Comparison of ENCODE assay signal across 1 cellular context in the genomic region with DNA sequence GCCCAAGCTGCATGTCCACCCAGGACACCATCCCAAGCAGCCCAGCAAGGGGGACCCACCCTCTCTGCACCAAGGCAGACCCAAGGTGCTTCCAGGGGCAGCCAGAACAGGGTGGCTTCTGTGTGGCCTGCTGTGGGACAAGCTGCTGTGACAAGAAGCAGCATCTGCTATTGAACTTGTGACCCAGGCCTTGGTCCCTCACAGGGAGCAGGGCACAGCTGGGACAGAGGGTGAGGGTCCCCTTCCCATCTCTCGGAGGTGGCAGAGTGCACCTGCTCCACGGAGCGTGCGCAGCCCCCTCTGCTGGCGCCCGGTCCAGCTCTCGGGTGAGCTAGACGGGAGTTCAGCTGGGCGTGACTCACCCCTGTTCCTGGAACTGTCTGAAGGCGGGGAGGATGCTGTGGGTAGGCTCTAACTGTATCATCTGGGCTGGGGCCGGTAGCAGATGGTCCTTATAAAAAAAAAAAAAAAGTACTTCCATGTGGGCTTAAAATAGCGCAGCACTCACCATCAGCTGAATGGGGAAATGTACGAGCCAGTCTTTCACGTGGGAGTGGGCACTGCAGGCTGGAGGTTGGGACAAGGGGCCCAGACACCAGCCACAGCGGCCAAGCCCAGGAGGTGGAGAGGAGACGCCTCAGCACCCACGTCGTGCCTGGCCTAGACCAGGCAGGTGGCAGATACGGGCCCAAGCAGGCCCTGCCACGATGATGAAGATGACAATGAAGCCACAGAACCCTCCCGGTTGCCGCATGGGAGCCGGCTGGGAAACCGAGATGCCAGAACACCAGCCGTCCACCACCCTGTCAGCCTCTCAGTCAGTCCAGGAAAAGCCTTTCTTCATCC.
TF ChIP-seq lines count a peak whose summit lies in the region.

No MANE protein-coding gene starts in this region.

TF ChIP-seq in GM12878, 131 proteins besides CTCF, POLR2A, EP300 and RAD21 (continued from another document and continues in another):
- TF ChIP-seq, protein P1, sequence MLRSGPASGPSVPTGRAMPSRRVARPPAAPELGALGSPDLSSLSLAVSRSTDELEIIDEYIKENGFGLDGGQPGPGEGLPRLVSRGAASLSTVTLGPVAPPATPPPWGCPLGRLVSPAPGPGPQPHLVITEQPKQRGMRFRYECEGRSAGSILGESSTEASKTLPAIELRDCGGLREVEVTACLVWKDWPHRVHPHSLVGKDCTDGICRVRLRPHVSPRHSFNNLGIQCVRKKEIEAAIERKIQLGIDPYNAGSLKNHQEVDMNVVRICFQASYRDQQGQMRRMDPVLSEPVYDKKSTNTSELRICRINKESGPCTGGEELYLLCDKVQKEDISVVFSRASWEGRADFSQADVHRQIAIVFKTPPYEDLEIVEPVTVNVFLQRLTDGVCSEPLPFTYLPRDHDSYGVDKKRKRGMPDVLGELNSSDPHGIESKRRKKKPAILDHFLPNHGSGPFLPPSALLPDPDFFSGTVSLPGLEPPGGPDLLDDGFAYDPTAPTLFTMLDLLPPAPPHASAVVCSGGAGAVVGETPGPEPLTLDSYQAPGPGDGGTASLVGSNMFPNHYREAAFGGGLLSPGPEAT (IDR thresholded peaks at IDR 0.05; ENCODE audit: low read depth): peak; percentile 62; the same call in 1 of the 2 replicates
- no peak; the same call in 1 of the 2 replicates for TF ChIP-seq PML (IDR thresholded peaks at IDR 0.05; ENCODE audit: low read length)
- TF ChIP-seq, protein P2, sequence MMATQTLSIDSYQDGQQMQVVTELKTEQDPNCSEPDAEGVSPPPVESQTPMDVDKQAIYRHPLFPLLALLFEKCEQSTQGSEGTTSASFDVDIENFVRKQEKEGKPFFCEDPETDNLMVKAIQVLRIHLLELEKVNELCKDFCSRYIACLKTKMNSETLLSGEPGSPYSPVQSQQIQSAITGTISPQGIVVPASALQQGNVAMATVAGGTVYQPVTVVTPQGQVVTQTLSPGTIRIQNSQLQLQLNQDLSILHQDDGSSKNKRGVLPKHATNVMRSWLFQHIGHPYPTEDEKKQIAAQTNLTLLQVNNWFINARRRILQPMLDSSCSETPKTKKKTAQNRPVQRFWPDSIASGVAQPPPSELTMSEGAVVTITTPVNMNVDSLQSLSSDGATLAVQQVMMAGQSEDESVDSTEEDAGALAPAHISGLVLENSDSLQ (IDR thresholded peaks at IDR 0.05): no peak
- TF ChIP-seq WRNIP1 (IDR thresholded peaks at IDR 0.05; ENCODE audit: borderline replicate concordance, low read depth, low read length): no peak
- no peak for TF ChIP-seq SMAD5 (IDR thresholded peaks at IDR 0.05; ENCODE audit: low read depth)
- TF ChIP-seq ZSCAN29 (IDR thresholded peaks at IDR 0.05): no peak
- TF ChIP-seq, protein P3, sequence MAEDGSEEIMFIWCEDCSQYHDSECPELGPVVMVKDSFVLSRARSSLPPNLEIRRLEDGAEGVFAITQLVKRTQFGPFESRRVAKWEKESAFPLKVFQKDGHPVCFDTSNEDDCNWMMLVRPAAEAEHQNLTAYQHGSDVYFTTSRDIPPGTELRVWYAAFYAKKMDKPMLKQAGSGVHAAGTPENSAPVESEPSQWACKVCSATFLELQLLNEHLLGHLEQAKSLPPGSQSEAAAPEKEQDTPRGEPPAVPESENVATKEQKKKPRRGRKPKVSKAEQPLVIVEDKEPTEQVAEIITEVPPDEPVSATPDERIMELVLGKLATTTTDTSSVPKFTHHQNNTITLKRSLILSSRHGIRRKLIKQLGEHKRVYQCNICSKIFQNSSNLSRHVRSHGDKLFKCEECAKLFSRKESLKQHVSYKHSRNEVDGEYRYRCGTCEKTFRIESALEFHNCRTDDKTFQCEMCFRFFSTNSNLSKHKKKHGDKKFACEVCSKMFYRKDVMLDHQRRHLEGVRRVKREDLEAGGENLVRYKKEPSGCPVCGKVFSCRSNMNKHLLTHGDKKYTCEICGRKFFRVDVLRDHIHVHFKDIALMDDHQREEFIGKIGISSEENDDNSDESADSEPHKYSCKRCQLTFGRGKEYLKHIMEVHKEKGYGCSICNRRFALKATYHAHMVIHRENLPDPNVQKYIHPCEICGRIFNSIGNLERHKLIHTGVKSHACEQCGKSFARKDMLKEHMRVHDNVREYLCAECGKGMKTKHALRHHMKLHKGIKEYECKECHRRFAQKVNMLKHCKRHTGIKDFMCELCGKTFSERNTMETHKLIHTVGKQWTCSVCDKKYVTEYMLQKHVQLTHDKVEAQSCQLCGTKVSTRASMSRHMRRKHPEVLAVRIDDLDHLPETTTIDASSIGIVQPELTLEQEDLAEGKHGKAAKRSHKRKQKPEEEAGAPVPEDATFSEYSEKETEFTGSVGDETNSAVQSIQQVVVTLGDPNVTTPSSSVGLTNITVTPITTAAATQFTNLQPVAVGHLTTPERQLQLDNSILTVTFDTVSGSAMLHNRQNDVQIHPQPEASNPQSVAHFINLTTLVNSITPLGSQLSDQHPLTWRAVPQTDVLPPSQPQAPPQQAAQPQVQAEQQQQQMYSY (CRISPR knock-in tag; IDR thresholded peaks at IDR 0.05): no peak
- TF ChIP-seq, protein P4, sequence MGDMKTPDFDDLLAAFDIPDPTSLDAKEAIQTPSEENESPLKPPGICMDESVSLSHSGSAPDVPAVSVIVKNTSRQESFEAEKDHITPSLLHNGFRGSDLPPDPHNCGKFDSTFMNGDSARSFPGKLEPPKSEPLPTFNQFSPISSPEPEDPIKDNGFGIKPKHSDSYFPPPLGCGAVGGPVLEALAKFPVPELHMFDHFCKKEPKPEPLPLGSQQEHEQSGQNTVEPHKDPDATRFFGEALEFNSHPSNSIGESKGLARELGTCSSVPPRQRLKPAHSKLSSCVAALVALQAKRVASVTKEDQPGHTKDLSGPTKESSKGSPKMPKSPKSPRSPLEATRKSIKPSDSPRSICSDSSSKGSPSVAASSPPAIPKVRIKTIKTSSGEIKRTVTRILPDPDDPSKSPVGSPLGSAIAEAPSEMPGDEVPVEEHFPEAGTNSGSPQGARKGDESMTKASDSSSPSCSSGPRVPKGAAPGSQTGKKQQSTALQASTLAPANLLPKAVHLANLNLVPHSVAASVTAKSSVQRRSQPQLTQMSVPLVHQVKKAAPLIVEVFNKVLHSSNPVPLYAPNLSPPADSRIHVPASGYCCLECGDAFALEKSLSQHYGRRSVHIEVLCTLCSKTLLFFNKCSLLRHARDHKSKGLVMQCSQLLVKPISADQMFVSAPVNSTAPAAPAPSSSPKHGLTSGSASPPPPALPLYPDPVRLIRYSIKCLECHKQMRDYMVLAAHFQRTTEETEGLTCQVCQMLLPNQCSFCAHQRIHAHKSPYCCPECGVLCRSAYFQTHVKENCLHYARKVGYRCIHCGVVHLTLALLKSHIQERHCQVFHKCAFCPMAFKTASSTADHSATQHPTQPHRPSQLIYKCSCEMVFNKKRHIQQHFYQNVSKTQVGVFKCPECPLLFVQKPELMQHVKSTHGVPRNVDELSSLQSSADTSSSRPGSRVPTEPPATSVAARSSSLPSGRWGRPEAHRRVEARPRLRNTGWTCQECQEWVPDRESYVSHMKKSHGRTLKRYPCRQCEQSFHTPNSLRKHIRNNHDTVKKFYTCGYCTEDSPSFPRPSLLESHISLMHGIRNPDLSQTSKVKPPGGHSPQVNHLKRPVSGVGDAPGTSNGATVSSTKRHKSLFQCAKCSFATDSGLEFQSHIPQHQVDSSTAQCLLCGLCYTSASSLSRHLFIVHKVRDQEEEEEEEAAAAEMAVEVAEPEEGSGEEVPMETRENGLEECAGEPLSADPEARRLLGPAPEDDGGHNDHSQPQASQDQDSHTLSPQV (IDR thresholded peaks at IDR 0.05): peak; percentile 74; the same call in 1 of the 2 replicates
- TF ChIP-seq CEBPB (IDR thresholded peaks at IDR 0.05; ENCODE audit: borderline replicate concordance in 1 of 2, low read depth in 2 of 2, low read length in 2 of 2): no peak
- no peak for TF ChIP-seq ZNF24 (IDR thresholded peaks at IDR 0.05)
- TF ChIP-seq JUND (IDR thresholded peaks at IDR 0.05; ENCODE audit: low read depth, low read length): peak; percentile 66; the same call in 1 of the 2 replicates
- TF ChIP-seq CBX5 (IDR thresholded peaks at IDR 0.05; ENCODE audit: low read depth): 0 out of 2 replicates have a peak, but pooled peaks have one; percentile 22
- 0 out of 2 replicates have a peak, but pooled peaks have one; percentile 21 for TF ChIP-seq DPF2 (IDR thresholded peaks at IDR 0.05)
- TF ChIP-seq, protein P5, sequence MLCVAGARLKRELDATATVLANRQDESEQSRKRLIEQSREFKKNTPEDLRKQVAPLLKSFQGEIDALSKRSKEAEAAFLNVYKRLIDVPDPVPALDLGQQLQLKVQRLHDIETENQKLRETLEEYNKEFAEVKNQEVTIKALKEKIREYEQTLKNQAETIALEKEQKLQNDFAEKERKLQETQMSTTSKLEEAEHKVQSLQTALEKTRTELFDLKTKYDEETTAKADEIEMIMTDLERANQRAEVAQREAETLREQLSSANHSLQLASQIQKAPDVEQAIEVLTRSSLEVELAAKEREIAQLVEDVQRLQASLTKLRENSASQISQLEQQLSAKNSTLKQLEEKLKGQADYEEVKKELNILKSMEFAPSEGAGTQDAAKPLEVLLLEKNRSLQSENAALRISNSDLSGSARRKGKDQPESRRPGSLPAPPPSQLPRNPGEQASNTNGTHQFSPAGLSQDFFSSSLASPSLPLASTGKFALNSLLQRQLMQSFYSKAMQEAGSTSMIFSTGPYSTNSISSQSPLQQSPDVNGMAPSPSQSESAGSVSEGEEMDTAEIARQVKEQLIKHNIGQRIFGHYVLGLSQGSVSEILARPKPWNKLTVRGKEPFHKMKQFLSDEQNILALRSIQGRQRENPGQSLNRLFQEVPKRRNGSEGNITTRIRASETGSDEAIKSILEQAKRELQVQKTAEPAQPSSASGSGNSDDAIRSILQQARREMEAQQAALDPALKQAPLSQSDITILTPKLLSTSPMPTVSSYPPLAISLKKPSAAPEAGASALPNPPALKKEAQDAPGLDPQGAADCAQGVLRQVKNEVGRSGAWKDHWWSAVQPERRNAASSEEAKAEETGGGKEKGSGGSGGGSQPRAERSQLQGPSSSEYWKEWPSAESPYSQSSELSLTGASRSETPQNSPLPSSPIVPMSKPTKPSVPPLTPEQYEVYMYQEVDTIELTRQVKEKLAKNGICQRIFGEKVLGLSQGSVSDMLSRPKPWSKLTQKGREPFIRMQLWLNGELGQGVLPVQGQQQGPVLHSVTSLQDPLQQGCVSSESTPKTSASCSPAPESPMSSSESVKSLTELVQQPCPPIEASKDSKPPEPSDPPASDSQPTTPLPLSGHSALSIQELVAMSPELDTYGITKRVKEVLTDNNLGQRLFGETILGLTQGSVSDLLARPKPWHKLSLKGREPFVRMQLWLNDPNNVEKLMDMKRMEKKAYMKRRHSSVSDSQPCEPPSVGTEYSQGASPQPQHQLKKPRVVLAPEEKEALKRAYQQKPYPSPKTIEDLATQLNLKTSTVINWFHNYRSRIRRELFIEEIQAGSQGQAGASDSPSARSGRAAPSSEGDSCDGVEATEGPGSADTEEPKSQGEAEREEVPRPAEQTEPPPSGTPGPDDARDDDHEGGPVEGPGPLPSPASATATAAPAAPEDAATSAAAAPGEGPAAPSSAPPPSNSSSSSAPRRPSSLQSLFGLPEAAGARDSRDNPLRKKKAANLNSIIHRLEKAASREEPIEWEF (IDR thresholded peaks at IDR 0.05; ENCODE audit: insufficient replicate concordance, low read depth, low read length): no peak
- TF ChIP-seq POLR2AphosphoS2 (IDR thresholded peaks at IDR 0.05; ENCODE audit: low read depth, low read length): no peak
- TF ChIP-seq ZZZ3 (IDR thresholded peaks at IDR 0.05; ENCODE audit: control insufficient read depth, insufficient read length, low read depth): no peak
- TF ChIP-seq CHD1 (IDR thresholded peaks at IDR 0.05; ENCODE audit: low read depth, low read length): no peak
- no peak for TF ChIP-seq TAF1 (IDR thresholded peaks at IDR 0.05; ENCODE audit: borderline replicate concordance, low read depth, low read length)
- no peak for TF ChIP-seq SRF (IDR thresholded peaks at IDR 0.05; ENCODE audit: low read depth in 2 of 2, low read length in 2 of 2)
- no peak for TF ChIP-seq NR2C1 (IDR thresholded peaks at IDR 0.05)
- TF ChIP-seq NFYA (IDR thresholded peaks at IDR 0.05; ENCODE audit: borderline replicate concordance, low read depth, low read length): no peak
- peak; percentile 60 for TF ChIP-seq RUNX3 (IDR thresholded peaks at IDR 0.05; ENCODE audit: low read length)
- TF ChIP-seq NRF1 (conservative IDR thresholded peaks at IDR 0.05; ENCODE audit: low read depth, low read length): no peak
- TF ChIP-seq, protein P6, sequence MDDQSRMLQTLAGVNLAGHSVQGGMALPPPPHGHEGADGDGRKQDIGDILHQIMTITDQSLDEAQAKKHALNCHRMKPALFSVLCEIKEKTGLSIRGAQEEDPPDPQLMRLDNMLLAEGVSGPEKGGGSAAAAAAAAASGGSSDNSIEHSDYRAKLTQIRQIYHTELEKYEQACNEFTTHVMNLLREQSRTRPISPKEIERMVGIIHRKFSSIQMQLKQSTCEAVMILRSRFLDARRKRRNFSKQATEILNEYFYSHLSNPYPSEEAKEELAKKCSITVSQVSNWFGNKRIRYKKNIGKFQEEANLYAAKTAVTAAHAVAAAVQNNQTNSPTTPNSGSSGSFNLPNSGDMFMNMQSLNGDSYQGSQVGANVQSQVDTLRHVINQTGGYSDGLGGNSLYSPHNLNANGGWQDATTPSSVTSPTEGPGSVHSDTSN (IDR thresholded peaks at IDR 0.05; ENCODE audit: insufficient replicate concordance, low read depth, low read length): no peak
- no peak for TF ChIP-seq BCL11A (IDR thresholded peaks at IDR 0.05; ENCODE audit: low read depth, low read length)
- TF ChIP-seq, protein P7, sequence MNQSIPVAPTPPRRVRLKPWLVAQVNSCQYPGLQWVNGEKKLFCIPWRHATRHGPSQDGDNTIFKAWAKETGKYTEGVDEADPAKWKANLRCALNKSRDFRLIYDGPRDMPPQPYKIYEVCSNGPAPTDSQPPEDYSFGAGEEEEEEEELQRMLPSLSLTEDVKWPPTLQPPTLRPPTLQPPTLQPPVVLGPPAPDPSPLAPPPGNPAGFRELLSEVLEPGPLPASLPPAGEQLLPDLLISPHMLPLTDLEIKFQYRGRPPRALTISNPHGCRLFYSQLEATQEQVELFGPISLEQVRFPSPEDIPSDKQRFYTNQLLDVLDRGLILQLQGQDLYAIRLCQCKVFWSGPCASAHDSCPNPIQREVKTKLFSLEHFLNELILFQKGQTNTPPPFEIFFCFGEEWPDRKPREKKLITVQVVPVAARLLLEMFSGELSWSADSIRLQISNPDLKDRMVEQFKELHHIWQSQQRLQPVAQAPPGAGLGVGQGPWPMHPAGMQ (IDR thresholded peaks at IDR 0.05; ENCODE audit: borderline replicate concordance): no peak
- peak; percentile 39; the same call in 1 of the 2 replicates for TF ChIP-seq SMC3 (IDR thresholded peaks at IDR 0.05; ENCODE audit: borderline replicate concordance, low read length)
- no peak for TF ChIP-seq IRF4 (IDR thresholded peaks at IDR 0.05; ENCODE audit: low read depth, low read length)
- peak in 1 of 2 experiments; percentile 76; a peak in 2 of 4 replicates for TF ChIP-seq ETV6 (conservative IDR thresholded peaks at IDR 0.05 in 1 of 2, IDR thresholded peaks at IDR 0.05 in 1 of 2; ENCODE audit: borderline replicate concordance in 1 of 2, low read depth in 1 of 2)
- TF ChIP-seq STAT3 (IDR thresholded peaks at IDR 0.05; ENCODE audit: low read depth, low read length): no peak; the same call in 1 of the 2 replicates
- TF ChIP-seq ZNF384 (IDR thresholded peaks at IDR 0.05; ENCODE audit: borderline replicate concordance, low read depth, low read length): peak; percentile 71
- TF ChIP-seq RELA (IDR thresholded peaks at IDR 0.05; ENCODE audit: borderline replicate concordance, partially characterized antibody): peak; percentile 13
- TF ChIP-seq TARDBP (IDR thresholded peaks at IDR 0.05; ENCODE audit: borderline replicate concordance): no peak
